Comparison of ENCODE assay signal across 8 cellular contexts in genomic region chr2:183037660-183038340, GRCh38. TPM values are rescaled to one million over a fixed set of nuclear protein-coding genes. Genes with fewer than 3 reads are reported as not detected.
DNase-seq lines count a peak whose midpoint lies in the region; ATAC-seq and TF ChIP-seq lines count a peak whose summit lies in the region.

No MANE protein-coding gene starts in this region.

- peak overlapping the region; percentile 96 for H3K27ac ChIP-seq in RWPE1
- no peak overlapping the region for H3K27ac ChIP-seq in iPS DF 6.9 (ENCODE audit: low read length)
- H3K27ac ChIP-seq in gastrocnemius medialis, result peak overlapping the region; percentile 96 to 99 (median 97)

- in situ Hi-C loops in gastrocnemius medialis (cut with MboI; ENCODE audit: low sequenced_read_pairs in 4 of 4), result no loop called here

- POLR2A ChIA-PET in RWPE1 (lab: Yijun Ruan, JAX; ENCODE audit: low non-redundant PET), result interaction anchor here (0.9 kb wide), 1 partner anchor 41 kb away, joined by 3 read pairs; the partner anchor contains the start of gene DUSP19

- DNase-seq in AG08395 (ENCODE audit: low spot score) (peak; percentile 20), RWPE1 (ENCODE audit: low spot score) (peak; percentile 12), astrocyte of the hippocampus (ENCODE audit: low read depth, low spot score) (peak; percentile 69), iPS DF 6.9 (ENCODE audit: low read depth, low spot score) (no peak), gastrocnemius medialis (peak; percentile 11 to 40), NOMO-1 treated with dmso at 0.1 percent for 144 hours (lab: John Stamatoyannopoulos, UW; ENCODE audit: unreplicated experiment) (no peak)

- no peaks in the 10 kb centered on the region for H3K36me3 ChIP-seq in iPS DF 6.9 (ENCODE audit: control insufficient read depth, insufficient read depth, low read length)
- no peaks in the 10 kb centered on the region for H3K36me3 ChIP-seq in gastrocnemius medialis

- H3K27me3 ChIP-seq in iPS DF 6.9 (ENCODE audit: control insufficient read depth, insufficient read depth, low read length) (no peaks in the 10 kb centered on the region), gastrocnemius medialis (no peaks in the 10 kb centered on the region)

- H3K4me1 ChIP-seq in iPS DF 6.9 (ENCODE audit: control insufficient read depth, insufficient read depth, low read length), result no peaks in the 10 kb centered on the region
- H3K4me1 ChIP-seq in gastrocnemius medialis, result peaks cover 41 to 45% of the 10 kb centered on the region in 2 donors

- TF ChIP-seq POLR2A in gastrocnemius medialis (IDR thresholded peaks at IDR 0.05), result peak in 1 of 2 donors; percentile 74

- H3K9me3 ChIP-seq in iPS DF 6.9 (ENCODE audit: control insufficient read depth, insufficient read depth, low read length), result no peaks in the 10 kb centered on the region
- no peaks in the 10 kb centered on the region for H3K9me3 ChIP-seq in gastrocnemius medialis

- TF ChIP-seq CTCF in RWPE1 (conservative IDR thresholded peaks at IDR 0.05; ENCODE audit: low read depth) (no peak), gastrocnemius medialis (IDR thresholded peaks at IDR 0.05 in 4 of 5, conservative IDR thresholded peaks at IDR 0.05 in 1 of 5) (no peak)

- H3K4me3 ChIP-seq in iPS DF 6.9 (ENCODE audit: low read length) (peak overlapping the region; percentile 98), gastrocnemius medialis (peak overlapping the region; percentile 61 to 87 (median 78))

- peak; percentile 43 for ATAC-seq in GM18511 (IDR thresholded peaks at IDR 0.05; ENCODE audit: unreplicated experiment)
- ATAC-seq in HG02970 (IDR thresholded peaks at IDR 0.05; ENCODE audit: low FRiP score, unreplicated experiment), result peak; percentile 44
- peak; percentile 55 to 69 for ATAC-seq in gastrocnemius medialis

- WGBS in iPS DF 6.9 (ENCODE audit: insufficient coverage, insufficient read length), result no CpG with 5 or more reads among the region's 89 CpGs

- intact Hi-C loops in gastrocnemius medialis (cut with DNase I; ENCODE audit: low total_unique reads), result loop anchor here (1.0 to 10.0 kb wide), 5 partner anchors 41 to 1145 kb away; partner anchors contain the start of genes DUSP19, FRZB, ITPRID2 and NUP35

- CTCF ChIA-PET in RWPE1 (lab: Yijun Ruan, JAX), result no interaction called here

RNA-seq across cellular contexts. Expression of gene NCKAP1, which starts 0.5 kb away (rescaled TPM):
- 100 to 1,000 TPM; 152 to 303 (median 168) TPM for total RNA-seq in gastrocnemius medialis

RNA-seq across cellular contexts. Expression of gene DUSP19, which starts 40.7 kb away (rescaled TPM):
- 1 to 10 TPM in 3 of 4 donors, under 1 TPM in 1; 0.47 to 5.9 (median 2.1) TPM for total RNA-seq in gastrocnemius medialis

Comparison
In these comparisons a context has a peak if more than half of its experiments do, and no peak if none do; other contexts are left out.
1. DNase-seq: peak in AG08395 (single experiment), RWPE1 (single experiment), astrocyte of the hippocampus (single experiment) and gastrocnemius medialis (2 of 2); none in iPS DF 6.9 (single experiment) and NOMO-1 treated with dmso at 0.1 percent for 144 hours (single experiment).
2. Peak in every context shown above with its lines, with median percentiles within 50 percentile points of each other: ATAC-seq.